8 cellular contexts compared by ENCODE assay signal in genomic region chr2:224938670-224939309, GRCh38.
A peak's percentile ranks its signal among the peaks of the same experiment; 100 is the strongest.
DNase-seq lines count a peak whose midpoint lies in the region; ATAC-seq and TF ChIP-seq lines count a peak whose summit lies in the region.

No MANE protein-coding gene starts in this region.

- H3K36me3 ChIP-seq in heart left ventricle (no peaks in the 10 kb centered on the region), vagina (no peaks in the 10 kb centered on the region)

- H3K9me3 ChIP-seq in heart left ventricle (no peaks in the 10 kb centered on the region), vagina (no peaks in the 10 kb centered on the region)

- TF ChIP-seq POLR2A in heart left ventricle (IDR thresholded peaks at IDR 0.05) (no peak), vagina (IDR thresholded peaks at IDR 0.05) (no peak)

- H3K27me3 ChIP-seq in heart left ventricle (no peaks in the 10 kb centered on the region), vagina (no peaks in the 10 kb centered on the region)

- peak; percentile 45 for ATAC-seq in GM18861 (IDR thresholded peaks at IDR 0.05; ENCODE audit: unreplicated experiment)
- peak; percentile 44 for ATAC-seq in HG02610 (IDR thresholded peaks at IDR 0.05; ENCODE audit: unreplicated experiment)
- peak in 3 of 4 donors; percentile 28 to 65 (median 29) for ATAC-seq in heart left ventricle

- peaks cover 0 to 66% (median 6%) of the 10 kb centered on the region in 12 donors for H3K4me1 ChIP-seq in heart left ventricle
- peaks cover 53% of the 10 kb centered on the region for H3K4me1 ChIP-seq in vagina

- intact Hi-C loops in heart left ventricle (cut with DNase I), result no loop called here
- intact Hi-C loops in vagina (cut with DNase I), result no loop called here

- H3K4me3 ChIP-seq in heart left ventricle, result no peak overlapping the region
- H3K4me3 ChIP-seq in vagina, result no peak overlapping the region

- WGBS in heart left ventricle, 4 donors, result 23 to 33% (median 30%) methylated on average over 7 of the region's 7 CpGs

- TF ChIP-seq CTCF in heart left ventricle (IDR thresholded peaks at IDR 0.05), result no peak
- no peak for TF ChIP-seq CTCF in vagina (IDR thresholded peaks at IDR 0.05)

- DNase-seq in NOMO-1 treated with DMSO at 0.1 percent for 48 hours (lab: John Stamatoyannopoulos, UW; ENCODE audit: unreplicated experiment), result peak; percentile 64
- DNase-seq in heart left ventricle, result peak in 1 of 5 donors; percentile 31
- no peak for DNase-seq in vagina (ENCODE audit: extremely low spot score in 2 of 2)
- no peak for DNase-seq in stimulated activated CD4-positive, alpha-beta T cell treated with anti-CD3 and anti-CD28 coated beads, Interleukin-12 subunit alpha, Interleukin-12 subunit beta, amount 100 ng/mL, for 4 hours
- DNase-seq in stimulated activated CD4-positive, alpha-beta T cell treated with anti-CD3 and anti-CD28 coated beads, Interleukin-15, amount 100 ng/mL, for 24 hours, result no peak
- DNase-seq in NCI-H446 (lab: John Stamatoyannopoulos, UW), result no peak

- peak overlapping the region in 1 of 12 donors; percentile 7 for H3K27ac ChIP-seq in heart left ventricle
- H3K27ac ChIP-seq in vagina, result no peak overlapping the region
